8 cellular contexts compared by ENCODE assay signal in genomic region chr2:207239754-207240494, GRCh38.
DNase-seq lines count a peak whose midpoint lies in the region; ATAC-seq, FAIRE-seq and TF ChIP-seq lines count a peak whose summit lies in the region.

No MANE protein-coding gene starts in this region.

- in situ Hi-C loops in brain microvascular endothelial cell (cut with HindIII; ENCODE audit: low pct_ligation_motif_present, low sequenced_read_pairs), result no loop called here
- in situ Hi-C loops in HepG2 (cut with HindIII; ENCODE audit: extremely low pct_ligation_motif_present, low pct_unique_long_range_greater_than_20kb), result no loop called here

- TF ChIP-seq CTCF in brain microvascular endothelial cell (IDR thresholded peaks at IDR 0.05; ENCODE audit: low read depth, low read length, missing control alignments) (no peak), pancreas (IDR thresholded peaks at IDR 0.05) (no peak), HepG2 (CRISPR knock-in tag; IDR thresholded peaks at IDR 0.05) (no peak)

- TF ChIP-seq RAD21 in HepG2 (CRISPR knock-in tag; IDR thresholded peaks at IDR 0.05), result no peak

- CTCF ChIA-PET in HepG2 (lab: Yijun Ruan, JAX; ENCODE audit: low intra/inter-chr PET ratio, low total read pairs), result no interaction called here

- no peak overlapping the region for H3K4me2 ChIP-seq in HepG2 (ENCODE audit: low read depth, low read length)

- no peaks in the 10 kb centered on the region for H3K4me1 ChIP-seq in pancreas
- no peaks in the 10 kb centered on the region for H3K4me1 ChIP-seq in HepG2 (ENCODE audit: insufficient read depth, low read length)

- no TSS peak for BruUV-seq in HepG2 (replicated peaks; lab: Mats Ljungman, UMichigan)

- H2AFZ ChIP-seq in HepG2 (ENCODE audit: low read length), result no peak overlapping the region

- H3K9me3 ChIP-seq in pancreas (no peaks in the 10 kb centered on the region), HepG2 (ENCODE audit: low read length) (no peaks in the 10 kb centered on the region)

- ATAC-seq in GM18511 (IDR thresholded peaks at IDR 0.05; ENCODE audit: unreplicated experiment), result peak; percentile 57
- ATAC-seq in pancreas, result peak in 3 of 4 donors; percentile 35 to 43 (median 43)
- no peak for ATAC-seq in HG03039 (IDR thresholded peaks at IDR 0.05; ENCODE audit: unreplicated experiment)
- no peak for ATAC-seq in HepG2

- H3K36me3 ChIP-seq in brain microvascular endothelial cell (replicated peaks), result no peaks in the 10 kb centered on the region
- H3K36me3 ChIP-seq in pancreas, result no peaks in the 10 kb centered on the region
- no peaks in the 10 kb centered on the region for H3K36me3 ChIP-seq in HepG2 (replicated peaks in 1 of 2; ENCODE audit: control insufficient read depth in 1 of 2, insufficient read depth in 2 of 2, low read length in 2 of 2)

- intact Hi-C loops in pancreas (cut with DNase I), result no loop called here
- intact Hi-C loops in HepG2 (cut with micrococcal nuclease; ENCODE audit: unreplicated experiment), result no loop called here

- no peak overlapping the region for H3K9ac ChIP-seq in HepG2 (ENCODE audit: insufficient read depth, low read depth, low read length)

- peak overlapping the region; percentile 29 for H3K4me3 ChIP-seq in brain microvascular endothelial cell (ENCODE audit: low read depth, low read length)
- no peak overlapping the region for H3K4me3 ChIP-seq in pancreas
- no peak overlapping the region for H3K4me3 ChIP-seq in HepG2 (replicated peaks in 1 of 3; ENCODE audit: insufficient read depth in 1 of 3, low read depth in 2 of 3, low read length in 3 of 3)

- 38 to 43% methylated on average over 9 of the region's 9 CpGs for WGBS in pancreas, 2 donors
- 34% methylated on average over 9 of the region's 9 CpGs for WGBS in HepG2 (ENCODE audit: low lambda C conversion rate)

- H3K27ac ChIP-seq in brain microvascular endothelial cell (peak overlapping the region; percentile 99), pancreas (no peak overlapping the region), HepG2 (ENCODE audit: extremely low read length, insufficient read depth, low read length) (no peak overlapping the region)

- H3K27me3 ChIP-seq in brain microvascular endothelial cell (replicated peaks) (no peaks in the 10 kb centered on the region), pancreas (no peaks in the 10 kb centered on the region), HepG2 (ENCODE audit: control insufficient read depth in 1 of 2, insufficient read depth in 2 of 2, low read length in 2 of 2) (0 out of 5 replicates have a peak, but pooled peaks cover 0 to 4% of the 10 kb centered on the region in 2 experiments)

- TF ChIP-seq EP300 in HepG2 (IDR thresholded peaks at IDR 0.05; ENCODE audit: low read depth in 2 of 2, low read length in 2 of 2) (no peak), HepG2 (CRISPR knock-in tag; IDR thresholded peaks at IDR 0.05; ENCODE audit: borderline replicate concordance) (no peak)

- FAIRE-seq in pancreas (lab: Jason Lieb, UNC) (no peak), HepG2 (lab: Jason Lieb, UNC) (no peak)

- no peaks in the 10 kb centered on the region for H3K79me2 ChIP-seq in HepG2 (ENCODE audit: insufficient read depth, low read length)

- H4K20me1 ChIP-seq in HepG2 (ENCODE audit: insufficient read depth, low read length), result no peaks in the 10 kb centered on the region

- DNase-seq in LHCN-M2 (ENCODE audit: low read depth) (peak; percentile 78), brain microvascular endothelial cell (no peak), pancreas (no peak), NCI-H187 treated with DMSO at 0.1 percent for 48 hours (lab: John Stamatoyannopoulos, UW) (no peak), HK-2 (ENCODE audit: unreplicated experiment) (no peak), HepG2 (ENCODE audit: low spot score) (no peak)

- TF ChIP-seq POLR2A in HepG2 (IDR thresholded peaks at IDR 0.05; ENCODE audit: insufficient read depth in 1 of 2, low read depth in 2 of 2, low read length in 2 of 2), result no peak

- POLR2A ChIA-PET in HepG2 (lab: Yijun Ruan, JAX), result no interaction called here

TF ChIP-seq in HepG2, 621 proteins besides CTCF, POLR2A, EP300 and RAD21 (continues in another document):
- TF ChIP-seq MBD4 (IDR thresholded peaks at IDR 0.05; ENCODE audit: borderline replicate concordance, low read length) (no peak), ZNF101 (CRISPR knock-in tag; IDR thresholded peaks at IDR 0.05; ENCODE audit: borderline replicate concordance, low read depth) (no peak), RARA (CRISPR knock-in tag; IDR thresholded peaks at IDR 0.05) (no peak), TEAD3 (CRISPR knock-in tag; optimal IDR thresholded peaks at IDR 0.05; ENCODE audit: borderline replicate concordance) (no peak), HOXA9 (CRISPR knock-in tag; IDR thresholded peaks at IDR 0.05; ENCODE audit: borderline replicate concordance) (no peak), ZNF335 (CRISPR knock-in tag; IDR thresholded peaks at IDR 0.05) (no peak), RARG (CRISPR knock-in tag; IDR thresholded peaks at IDR 0.05; ENCODE audit: low read depth) (no peak), ZNF136 (CRISPR knock-in tag; IDR thresholded peaks at IDR 0.05; ENCODE audit: low read depth) (no peak), TBX3 (IDR thresholded peaks at IDR 0.05; ENCODE audit: borderline replicate concordance) (no peak), NCOA2 (CRISPR knock-in tag; IDR thresholded peaks at IDR 0.05) (no peak), RNF2 (conservative IDR thresholded peaks at IDR 0.05; ENCODE audit: low read depth) (no peak), PHF21A (CRISPR knock-in tag; IDR thresholded peaks at IDR 0.05) (no peak), ZFX (CRISPR knock-in tag; IDR thresholded peaks at IDR 0.05; ENCODE audit: low read depth) (no peak), AKAP8 (CRISPR knock-in tag; IDR thresholded peaks at IDR 0.05) (no peak), HHEX (CRISPR knock-in tag; IDR thresholded peaks at IDR 0.05) (no peak)
- TF ChIP-seq, protein P1, sequence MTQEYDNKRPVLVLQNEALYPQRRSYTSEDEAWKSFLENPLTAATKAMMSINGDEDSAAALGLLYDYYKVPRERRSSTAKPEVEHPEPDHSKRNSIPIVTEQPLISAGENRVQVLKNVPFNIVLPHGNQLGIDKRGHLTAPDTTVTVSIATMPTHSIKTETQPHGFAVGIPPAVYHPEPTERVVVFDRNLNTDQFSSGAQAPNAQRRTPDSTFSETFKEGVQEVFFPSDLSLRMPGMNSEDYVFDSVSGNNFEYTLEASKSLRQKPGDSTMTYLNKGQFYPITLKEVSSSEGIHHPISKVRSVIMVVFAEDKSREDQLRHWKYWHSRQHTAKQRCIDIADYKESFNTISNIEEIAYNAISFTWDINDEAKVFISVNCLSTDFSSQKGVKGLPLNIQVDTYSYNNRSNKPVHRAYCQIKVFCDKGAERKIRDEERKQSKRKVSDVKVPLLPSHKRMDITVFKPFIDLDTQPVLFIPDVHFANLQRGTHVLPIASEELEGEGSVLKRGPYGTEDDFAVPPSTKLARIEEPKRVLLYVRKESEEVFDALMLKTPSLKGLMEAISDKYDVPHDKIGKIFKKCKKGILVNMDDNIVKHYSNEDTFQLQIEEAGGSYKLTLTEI (CRISPR knock-in tag; conservative IDR thresholded peaks at IDR 0.05), result no peak
- TF ChIP-seq, protein P2, sequence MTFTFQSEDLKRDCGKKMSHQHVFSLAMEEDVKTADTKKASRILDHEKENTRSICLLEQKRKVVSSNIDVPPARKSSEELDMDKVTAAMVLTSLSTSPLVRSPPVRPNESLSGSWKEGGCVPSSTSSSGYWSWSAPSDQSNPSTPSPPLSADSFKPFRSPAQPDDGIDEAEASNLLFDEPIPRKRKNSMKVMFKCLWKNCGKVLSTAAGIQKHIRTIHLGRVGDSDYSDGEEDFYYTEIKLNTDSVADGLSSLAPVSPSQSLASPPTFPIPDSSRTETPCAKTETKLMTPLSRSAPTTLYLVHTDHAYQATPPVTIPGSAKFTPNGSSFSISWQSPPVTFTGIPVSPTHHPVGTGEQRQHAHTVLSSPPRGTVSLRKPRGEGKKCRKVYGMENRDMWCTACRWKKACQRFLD (CRISPR knock-in tag; IDR thresholded peaks at IDR 0.05; ENCODE audit: borderline replicate concordance), result no peak

Comparison
In these comparisons a context has a peak if more than half of its experiments do, and no peak if none do; other contexts are left out.
1. ATAC-seq: peak in GM18511 (single experiment) and pancreas (3 of 4); none in HG03039 (single experiment) and HepG2 (single experiment).